Comparison of ENCODE assay signal across 13 cellular contexts in genomic region chr6:56841372-56841749, GRCh38.
A peak's percentile ranks its signal among the peaks of the same experiment; 100 is the strongest.
DNase-seq lines count a peak whose midpoint lies in the region; ATAC-seq, FAIRE-seq and TF ChIP-seq lines count a peak whose summit lies in the region.
"Had no signal": no experiment of that assay in that cellular context is flagged by ENCODE, and none has a peak within 500 bp of the region (broad histone marks: within the 10 kb centered on the region; RNA-seq: fewer than 3 reads in every experiment).

No MANE protein-coding gene starts in this region.

- intact Hi-C loops in Caco-2 (cut with micrococcal nuclease; ENCODE audit: unreplicated experiment) (loop anchor here (5.0 kb wide), 1 partner anchor 199 kb away; the partner anchor contains the start of gene DST), esophagus squamous epithelium (cut with DNase I) (loop anchor here (10.0 kb wide), 1 partner anchor 137 kb away; no protein-coding TSS in a partner anchor)

- peaks cover 13% of the 10 kb centered on the region for H3K4me1 Mint-ChIP-seq in Caco-2 (ENCODE audit: low read depth, unreplicated experiment)

- FAIRE-seq in RCC 7860 (lab: Jason Lieb, UNC), result peak; percentile 10

- H3K4me3 ChIP-seq in Caco-2 (ENCODE audit: low read depth, low read length) (no peak overlapping the region), esophagus squamous epithelium (peak overlapping the region in 2 of 4 donors; percentile 3 to 82), retinal pigment epithelial cell (ENCODE audit: low read length) (peak overlapping the region; percentile 89)
- H3K4me3 ChIP-seq: testis had no signal

- peak overlapping the region; percentile 85 for H3K4me3 Mint-ChIP-seq in Caco-2 (ENCODE audit: unreplicated experiment)

- H3K4me1 ChIP-seq in Caco-2 (peaks cover 24% of the 10 kb centered on the region), esophagus squamous epithelium (peaks cover 8 to 43% (median 8%) of the 10 kb centered on the region in 3 donors)

- H3K27me3 ChIP-seq in Caco-2 (replicated peaks; ENCODE audit: control insufficient read depth, insufficient read depth, low read length) (no peaks in the 10 kb centered on the region), esophagus squamous epithelium (peaks cover 0 to 36% (median 0%) of the 10 kb centered on the region in 4 donors)
- H3K27me3 ChIP-seq: testis had no signal

- H3K9me3 ChIP-seq in Caco-2 (no peaks in the 10 kb centered on the region), esophagus squamous epithelium (no peaks in the 10 kb centered on the region)
- H3K9me3 ChIP-seq: testis had no signal

- CTCF ChIA-PET in Caco-2 (lab: Charles Lee), result no interaction called here

- peak overlapping the region in 3 of 4 donors; percentile 33 to 48 (median 36) for H3K27ac ChIP-seq in esophagus squamous epithelium
- H3K27ac ChIP-seq: testis had no signal

- no peak for TF ChIP-seq CTCF in Caco-2 (IDR thresholded peaks at IDR 0.05; ENCODE audit: insufficient read depth in 1 of 2, low read depth in 1 of 2, low read length in 1 of 2, severe bottlenecking in 1 of 2, unreplicated experiment in 1 of 2)
- no peak for TF ChIP-seq CTCF in esophagus squamous epithelium (IDR thresholded peaks at IDR 0.05)
- TF ChIP-seq CTCF in retinal pigment epithelial cell (conservative IDR thresholded peaks at IDR 0.05; ENCODE audit: low read depth, low read length), result no peak

- no peaks in the 10 kb centered on the region for H3K27me3 Mint-ChIP-seq in Caco-2 (ENCODE audit: insufficient read depth, unreplicated experiment)

- H3K9me3 Mint-ChIP-seq in Caco-2 (ENCODE audit: unreplicated experiment), result no peaks in the 10 kb centered on the region

- BruUV-seq in Caco-2 (replicated peaks; lab: Mats Ljungman, UMichigan), result no TSS peak

- no peak for DNase-seq in Caco-2
- no peak for DNase-seq in RCC 7860 (ENCODE audit: low spot score)
- DNase-seq in esophagus squamous epithelium (lab: John Stamatoyannopoulos, UW), result no peak
- no peak for DNase-seq in retinal pigment epithelial cell (ENCODE audit: low read depth)
- no peak for DNase-seq in NCI-H69 (lab: John Stamatoyannopoulos, UW)
- no peak for DNase-seq in foreskin melanocyte
- DNase-seq in nucleus accumbens (lab: John Stamatoyannopoulos, UW), result no peak
- DNase-seq: activated CD4-positive, CD25-positive, alpha-beta regulatory T cell; effector memory CD4-positive, alpha-beta T cell; NCI-H1092 treated with DMSO at 0.1 percent for 48 hours; testis had no signal

- no peak for ATAC-seq in GM19395 (IDR thresholded peaks at IDR 0.05; ENCODE audit: unreplicated experiment)
- ATAC-seq: left lobe of liver had no signal

- TF ChIP-seq POLR2A in esophagus squamous epithelium (IDR thresholded peaks at IDR 0.05), result no peak

- H3K27ac Mint-ChIP-seq in Caco-2 (ENCODE audit: unreplicated experiment), result no peak overlapping the region

- POLR2A ChIA-PET in Caco-2 (lab: Charles Lee), result interaction anchor here (0.6 kb wide), 1 partner anchor 215 kb away, joined by 6 read pairs; no protein-coding TSS in a partner anchor

- 50 to 66% methylated on average over 3 of the region's 3 CpGs for WGBS in esophagus squamous epithelium, 2 donors

- H3K36me3 Mint-ChIP-seq in Caco-2 (ENCODE audit: insufficient read depth, unreplicated experiment), result peaks cover 6% of the 10 kb centered on the region

- H3K36me3 ChIP-seq in Caco-2 (ENCODE audit: control insufficient read depth, insufficient read depth, low read length), result no peaks in the 10 kb centered on the region
- no peaks in the 10 kb centered on the region for H3K36me3 ChIP-seq in esophagus squamous epithelium
